In genomic region chr3:20043398-20043797, GRCh38 we compare ENCODE assay signal across 8 cellular contexts. TPM values are rescaled to one million over a fixed set of nuclear protein-coding genes. Genes with fewer than 3 reads are reported as not detected.
DNase-seq lines count a peak whose midpoint lies in the region; ATAC-seq and TF ChIP-seq lines count a peak whose summit lies in the region.

No MANE protein-coding gene starts in this region.

- H3T11ph ChIP-seq in H9 (ENCODE audit: low read length), result no peak overlapping the region

- TF ChIP-seq CTCF in CD4-positive, alpha-beta T cell (IDR thresholded peaks at IDR 0.05), result no peak
- TF ChIP-seq CTCF in OCI-LY1 (IDR thresholded peaks at IDR 0.05; ENCODE audit: low read length) (no peak), hepatocyte (IDR thresholded peaks at IDR 0.05; ENCODE audit: poor library complexity) (no peak), H9 (conservative IDR thresholded peaks at IDR 0.05) (no peak)

- H3K9me3 Mint-ChIP-seq in CD4-positive, alpha-beta T cell, result no peaks in the 10 kb centered on the region
- H3K9me3 Mint-ChIP-seq in activated naive CD4-positive, alpha-beta T cell treated with anti-CD3 and anti-CD28 coated beads, Interleukin-2, amount 50 U/mL, for 24 hours, result no peaks in the 10 kb centered on the region
- no peaks in the 10 kb centered on the region for H3K9me3 Mint-ChIP-seq in H9

- no peak overlapping the region for H4K8ac ChIP-seq in H9 (replicated peaks; ENCODE audit: insufficient read length, low read depth, low read length)
- no peak overlapping the region for H4K8ac ChIP-seq in mesendoderm (ENCODE audit: low read depth, low read length)

- peaks cover 12% of the 10 kb centered on the region for H3K23me2 ChIP-seq in H9 (ENCODE audit: insufficient read length, low read depth, low read length, poor library complexity, severe bottlenecking)

- H2BK15ac ChIP-seq in H9 (ENCODE audit: low read depth, low read length), result no peak overlapping the region
- H2BK15ac ChIP-seq in mesendoderm (replicated peaks; ENCODE audit: low read depth), result no peak overlapping the region

- H2AFZ ChIP-seq in OCI-LY1 (ENCODE audit: low read length) (no peak overlapping the region), hepatocyte (no peak overlapping the region), H9 (ENCODE audit: low read length) (no peak overlapping the region)

- no peaks in the 10 kb centered on the region for H3K27me3 Mint-ChIP-seq in CD4-positive, alpha-beta T cell
- no peaks in the 10 kb centered on the region for H3K27me3 Mint-ChIP-seq in activated naive CD4-positive, alpha-beta T cell treated with anti-CD3 and anti-CD28 coated beads, Interleukin-2, amount 50 U/mL, for 24 hours
- peaks cover 11% of the 10 kb centered on the region for H3K27me3 Mint-ChIP-seq in H9 (ENCODE audit: low read depth)

- H3K79me1 ChIP-seq in H9 (ENCODE audit: insufficient read depth, low read depth, low read length, poor library complexity, severe bottlenecking) (no peaks in the 10 kb centered on the region), mesendoderm (ENCODE audit: low read length) (no peaks in the 10 kb centered on the region)

- H3K9ac ChIP-seq in OCI-LY1 (ENCODE audit: low read length) (peak overlapping the region; percentile 50; the same call in 1 of the 2 replicates), H9 (ENCODE audit: extremely low read depth, insufficient read length, low read length) (no peak overlapping the region), mesendoderm (ENCODE audit: low read length) (no peak overlapping the region)

- H4K5ac ChIP-seq in H9 (ENCODE audit: insufficient read length, low read depth, low read length) (no peak overlapping the region), mesendoderm (ENCODE audit: low read length) (no peak overlapping the region)

- peak; percentile 12 to 62 (median 36) for DNase-seq in CD4-positive, alpha-beta T cell
- DNase-seq in hepatocyte (ENCODE audit: low spot score) (peak; percentile 52), H9 (no peak), mesendoderm (no peak)
- DNase-seq in stimulated activated CD4-positive, alpha-beta T cell treated with anti-CD3 and anti-CD28 coated beads, Interleukin-2, amount 100 ng/mL, for 4 hours (ENCODE audit: low read depth), result peak; percentile 25

- POLR2A ChIA-PET in CD4-positive, alpha-beta T cell (lab: Charles Lee), result interaction anchor here (0.6 to 5.7 kb wide), 8 partner anchors 11 to 143 kb away, joined by 3 to 48 read pairs (median 6); partner anchors contain the start of genes RAB5A and SGO1

- peak overlapping the region; percentile 31 for H3K4me3 ChIP-seq in OCI-LY1 (ENCODE audit: low read depth, low read length, poor library complexity, severe bottlenecking)
- H3K4me3 ChIP-seq in hepatocyte, result no peak overlapping the region
- no peak overlapping the region for H3K4me3 ChIP-seq in mesendoderm (ENCODE audit: low read length)

- 71% methylated on average over 4 of the region's 4 CpGs for WGBS in hepatocyte (ENCODE audit: low lambda C conversion rate, missing lambda C conversion rate)
- no CpG with 5 or more reads among the region's 4 CpGs for WGBS in H9 (ENCODE audit: extremely low coverage, insufficient read length, low lambda C conversion rate)
- no CpG with 5 or more reads among the region's 4 CpGs for WGBS in mesendoderm (ENCODE audit: extremely low coverage, insufficient coverage, low lambda C conversion rate)

- H2BK12ac ChIP-seq in H9 (ENCODE audit: insufficient read length, low read depth, low read length), result no peak overlapping the region

- CTCF ChIA-PET in CD4-positive, alpha-beta T cell (lab: Charles Lee), result no interaction called here

- H2BK20ac ChIP-seq in H9 (ENCODE audit: low read depth, low read length, poor library complexity, severe bottlenecking), result no peak overlapping the region

- H3K4me2 ChIP-seq in OCI-LY1 (ENCODE audit: low read length), result peak overlapping the region; percentile 73
- peak overlapping the region; percentile 63 for H3K4me2 ChIP-seq in hepatocyte
- no peak overlapping the region for H3K4me2 ChIP-seq in H9 (ENCODE audit: insufficient read depth, insufficient read length, low read length)
- no peak overlapping the region for H3K4me2 ChIP-seq in mesendoderm (ENCODE audit: low read length)

- H3K9me3 ChIP-seq in CD4-positive, alpha-beta T cell (ENCODE audit: control insufficient read depth, low read length), result no peaks in the 10 kb centered on the region
- H3K9me3 ChIP-seq in OCI-LY1 (ENCODE audit: low read length) (no peaks in the 10 kb centered on the region), hepatocyte (ENCODE audit: low read depth) (no peaks in the 10 kb centered on the region), H9 (ENCODE audit: control insufficient read depth, low read depth, low read length) (no peaks in the 10 kb centered on the region)

- no peak overlapping the region for H3K56ac ChIP-seq in H9 (ENCODE audit: insufficient read length, low read depth, low read length)
- no peak overlapping the region for H3K56ac ChIP-seq in mesendoderm (ENCODE audit: low read length)

- no peaks in the 10 kb centered on the region for H4K20me1 ChIP-seq in OCI-LY1 (ENCODE audit: insufficient read depth, low read length)
- peaks cover 6% of the 10 kb centered on the region for H4K20me1 ChIP-seq in hepatocyte (ENCODE audit: insufficient read depth, poor library complexity, severe bottlenecking)
- H4K20me1 ChIP-seq in H9 (ENCODE audit: control insufficient read depth, insufficient read depth, insufficient read length), result no peaks in the 10 kb centered on the region

- peaks cover 72% of the 10 kb centered on the region for H3K4me1 ChIP-seq in OCI-LY1 (ENCODE audit: insufficient read depth, low read length, severe bottlenecking)
- H3K4me1 ChIP-seq in hepatocyte (ENCODE audit: insufficient read depth), result peaks cover 27% of the 10 kb centered on the region
- no peaks in the 10 kb centered on the region for H3K4me1 ChIP-seq in H9 (ENCODE audit: insufficient read depth, low read length)
- H3K4me1 ChIP-seq in mesendoderm (ENCODE audit: control insufficient read depth, low read depth, low read length), result no peaks in the 10 kb centered on the region

- H3K18ac ChIP-seq in H9 (ENCODE audit: insufficient read length, low read depth, low read length) (no peak overlapping the region), mesendoderm (ENCODE audit: low read length) (no peak overlapping the region)

- H3K9me2 ChIP-seq in OCI-LY1 (ENCODE audit: low read depth, low read length) (no peaks in the 10 kb centered on the region), hepatocyte (replicated peaks; ENCODE audit: insufficient read depth) (no peaks in the 10 kb centered on the region)

- no peak overlapping the region for H4K91ac ChIP-seq in H9 (ENCODE audit: insufficient read length, low read depth, low read length)

- H2AK5ac ChIP-seq in H9 (ENCODE audit: insufficient read length, low read length) (no peak overlapping the region), mesendoderm (ENCODE audit: low read length) (no peak overlapping the region)

- peak overlapping the region; percentile 57 for H3K27ac ChIP-seq in CD4-positive, alpha-beta T cell (ENCODE audit: low read depth, low read length)
- H3K27ac ChIP-seq in OCI-LY1 (ENCODE audit: low read depth, low read length, poor library complexity, severe bottlenecking), result peak overlapping the region; percentile 92
- peak overlapping the region; percentile 47 for H3K27ac ChIP-seq in hepatocyte
- no peak overlapping the region for H3K27ac ChIP-seq in H9 (ENCODE audit: insufficient read length, low read depth, low read length)
- H3K27ac ChIP-seq in mesendoderm (ENCODE audit: low read depth, low read length), result no peak overlapping the region

- peaks cover 5% of the 10 kb centered on the region; the same call in 1 of the 2 replicates for H3F3A ChIP-seq in OCI-LY1 (ENCODE audit: insufficient read depth, low read length)

- H2BK5ac ChIP-seq in H9 (ENCODE audit: insufficient read length, low read length) (no peak overlapping the region), mesendoderm (ENCODE audit: low read length) (no peak overlapping the region)

- H3K14ac ChIP-seq in H9 (ENCODE audit: insufficient read depth, low read length), result no peak overlapping the region

- H3K79me2 ChIP-seq in OCI-LY1 (ENCODE audit: insufficient read depth, low read length) (peaks cover 35% of the 10 kb centered on the region), hepatocyte (peaks cover 54% of the 10 kb centered on the region), H9 (ENCODE audit: insufficient read depth, low read length) (no peaks in the 10 kb centered on the region), mesendoderm (ENCODE audit: control insufficient read depth, insufficient read depth, low read length) (no peaks in the 10 kb centered on the region)

- H3K27me3 ChIP-seq in CD4-positive, alpha-beta T cell (ENCODE audit: control insufficient read depth, insufficient read depth, low read length), result no peaks in the 10 kb centered on the region
- H3K27me3 ChIP-seq in OCI-LY1 (ENCODE audit: insufficient read depth, low read length) (no peaks in the 10 kb centered on the region), hepatocyte (no peaks in the 10 kb centered on the region), H9 (ENCODE audit: insufficient read depth, low read length) (no peaks in the 10 kb centered on the region), mesendoderm (ENCODE audit: insufficient read depth, low read length, poor library complexity) (no peaks in the 10 kb centered on the region)

- peak overlapping the region; percentile 99 for H3K27ac Mint-ChIP-seq in CD4-positive, alpha-beta T cell
- H3K27ac Mint-ChIP-seq in activated naive CD4-positive, alpha-beta T cell treated with anti-CD3 and anti-CD28 coated beads, Interleukin-2, amount 50 U/mL, for 24 hours, result peak overlapping the region; percentile 95
- H3K27ac Mint-ChIP-seq in H9, result no peak overlapping the region

- no peak overlapping the region for H3K4ac ChIP-seq in H9 (ENCODE audit: low read depth, low read length)
- H3K4ac ChIP-seq in mesendoderm (ENCODE audit: low read depth, low read length), result no peak overlapping the region

- H3K4me3 Mint-ChIP-seq in CD4-positive, alpha-beta T cell, result peak overlapping the region; percentile 87
- peak overlapping the region; percentile 80 for H3K4me3 Mint-ChIP-seq in activated naive CD4-positive, alpha-beta T cell treated with anti-CD3 and anti-CD28 coated beads, Interleukin-2, amount 50 U/mL, for 24 hours
- no peak overlapping the region for H3K4me3 Mint-ChIP-seq in H9

- ATAC-seq in CD4-positive, alpha-beta T cell (ENCODE audit: poor library complexity), result peak; percentile 11
- ATAC-seq in GM21576 (IDR thresholded peaks at IDR 0.05; ENCODE audit: unreplicated experiment), result peak; percentile 24

- H3K36me3 Mint-ChIP-seq in CD4-positive, alpha-beta T cell (ENCODE audit: low read depth), result peaks cover 20% of the 10 kb centered on the region
- H3K36me3 Mint-ChIP-seq in activated naive CD4-positive, alpha-beta T cell treated with anti-CD3 and anti-CD28 coated beads, Interleukin-2, amount 50 U/mL, for 24 hours, result no peaks in the 10 kb centered on the region
- no peaks in the 10 kb centered on the region for H3K36me3 Mint-ChIP-seq in H9 (ENCODE audit: insufficient read depth in 1 of 3, low read depth in 3 of 3)

- H3K23ac ChIP-seq in H9 (ENCODE audit: insufficient read length, low read depth, low read length), result no peak overlapping the region
- no peak overlapping the region for H3K23ac ChIP-seq in mesendoderm (ENCODE audit: low read length)

- H3K4me1 Mint-ChIP-seq in CD4-positive, alpha-beta T cell (ENCODE audit: low read depth), result peaks cover 73% of the 10 kb centered on the region
- H3K4me1 Mint-ChIP-seq in activated naive CD4-positive, alpha-beta T cell treated with anti-CD3 and anti-CD28 coated beads, Interleukin-2, amount 50 U/mL, for 24 hours, result peaks cover 71% of the 10 kb centered on the region
- H3K4me1 Mint-ChIP-seq in H9, result peaks cover 19 to 24% of the 10 kb centered on the region in 2 experiments

- H3K36me3 ChIP-seq in OCI-LY1 (ENCODE audit: insufficient read depth, low read length) (no peaks in the 10 kb centered on the region), hepatocyte (replicated peaks; ENCODE audit: insufficient read depth, low read depth) (no peaks in the 10 kb centered on the region), mesendoderm (ENCODE audit: control insufficient read depth, insufficient read depth, low read length) (no peaks in the 10 kb centered on the region)

- intact Hi-C loops in CD4-positive, alpha-beta T cell (cut with DNase I, micrococcal nuclease), result loop anchor here (2.0 to 10.0 kb wide), 5 partner anchors 34 to 143 kb away; partner anchors contain the start of gene SGO1 (in 1 of the 2)

- H2BK120ac ChIP-seq in H9 (ENCODE audit: low read depth, low read length, poor library complexity, severe bottlenecking) (no peak overlapping the region), mesendoderm (ENCODE audit: low read depth, low read length) (no peak overlapping the region)

RNA-seq across cellular contexts. Expression of gene KAT2B, which starts 3.2 kb away (rescaled TPM):
- total RNA-seq in CD4-positive, alpha-beta T cell, result 10 to 100 TPM; 50.9 to 54.4 TPM
- 13.3 and 15.1 TPM in 2 replicates for total RNA-seq in hepatocyte
- polyA plus RNA-seq in hepatocyte, result 7.7 and 11.7 TPM in 2 replicates
- total RNA-seq in H9 (2021), result 5.7 and 6.3 TPM in 2 replicates
- polyA plus RNA-seq in mesendoderm (2013, experiment 1 of 2), result 0.58 TPM
- 0.43 TPM for polyA plus RNA-seq in mesendoderm (2013, experiment 2 of 2)

RNA-seq across cellular contexts. Expression of gene PP2D1, which starts 31.3 kb away (rescaled TPM):
- total RNA-seq in CD4-positive, alpha-beta T cell, result not detected
- not detected in 2 replicates for total RNA-seq in hepatocyte
- 0.23 and 0.40 TPM in 2 replicates for polyA plus RNA-seq in hepatocyte
- total RNA-seq in H9 (2021), result not detected in 2 replicates
- not detected for polyA plus RNA-seq in mesendoderm (2013, experiment 1 of 2)
- polyA plus RNA-seq in mesendoderm (2013, experiment 2 of 2), result not detected

Comparison
In these comparisons a context has a peak if more than half of its experiments do, and no peak if none do; other contexts are left out.
1. DNase-seq: peak in CD4-positive, alpha-beta T cell (10 of 10), hepatocyte (single experiment) and stimulated activated CD4-positive, alpha-beta T cell treated with anti-CD3 and anti-CD28 coated beads, Interleukin-2, amount 100 ng/mL, for 4 hours (single experiment); none in H9 (single experiment) and mesendoderm (single experiment).
2. H3K27ac ChIP-seq: peak in CD4-positive, alpha-beta T cell (single experiment), OCI-LY1 (single experiment) and hepatocyte (single experiment); none in H9 (single experiment) and mesendoderm (single experiment).
3. H3K27ac Mint-ChIP-seq: peak in CD4-positive, alpha-beta T cell (single experiment) and activated naive CD4-positive, alpha-beta T cell treated with anti-CD3 and anti-CD28 coated beads, Interleukin-2, amount 50 U/mL, for 24 hours (single experiment); none in H9 (0 of 3).
4. H3K4me3 Mint-ChIP-seq: peak in CD4-positive, alpha-beta T cell (single experiment) and activated naive CD4-positive, alpha-beta T cell treated with anti-CD3 and anti-CD28 coated beads, Interleukin-2, amount 50 U/mL, for 24 hours (single experiment); none in H9 (0 of 2).
5. H3K4me2 ChIP-seq: peak in OCI-LY1 (single experiment) and hepatocyte (single experiment); none in H9 (single experiment) and mesendoderm (single experiment).